ENCODE assay signal across 21 cellular contexts in the genomic region with DNA sequence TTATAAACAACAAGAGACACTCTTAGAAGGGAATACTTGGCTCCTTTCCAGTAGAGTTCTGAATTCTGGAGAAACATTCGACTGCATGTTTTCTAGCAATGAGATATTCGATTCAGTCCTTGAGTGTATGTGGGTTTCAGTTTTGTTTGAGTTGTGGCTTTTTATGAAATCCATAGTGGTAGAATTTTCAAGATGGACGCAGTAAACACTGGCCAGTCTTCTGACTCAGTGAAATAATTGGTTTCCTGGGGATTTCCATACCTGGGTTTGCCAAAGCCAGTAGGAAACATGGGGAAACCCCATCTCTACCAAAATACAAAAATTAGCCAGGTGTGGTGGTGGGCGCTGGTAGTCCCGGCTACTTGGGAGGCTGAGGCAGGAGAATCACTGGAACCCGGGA.
"Had no signal": no experiment of that assay in that cellular context is flagged by ENCODE, and none has a peak within 500 bp of the region (broad histone marks: within the 10 kb centered on the region; RNA-seq: fewer than 3 reads in every experiment).

No MANE protein-coding gene starts in this region.

- H3K9ac ChIP-seq: SK-N-SH had no signal

- H3K36me3 ChIP-seq: brain microvascular endothelial cell, cardiac muscle cell, SJCRH30, WERI-Rb-1 had no signal

- H3K4me3 ChIP-seq: cardiac muscle cell, SJCRH30 had no signal

- H3K4me1 Mint-ChIP-seq: activated CD4-positive, alpha-beta memory T cell treated with anti-CD3 and anti-CD28 coated beads, Interleukin-2, amount 10 ng/mL, durations not matched to agents 7 days and 5 days; activated CD4-positive, alpha-beta T cell treated with anti-CD3 and anti-CD28 coated beads for 36 hours; activated naive CD4-positive, alpha-beta T cell treated with anti-CD3 and anti-CD28 coated beads, Interleukin-2, amount 10 ng/mL, durations not matched to agents 7 days and 5 days had no signal

- H3K9me3 ChIP-seq: SJCRH30, SK-N-SH had no signal

- H3K27me3 Mint-ChIP-seq: activated CD4-positive, alpha-beta memory T cell treated with anti-CD3 and anti-CD28 coated beads, Interleukin-2, amount 10 ng/mL, durations not matched to agents 7 days and 5 days; activated CD4-positive, alpha-beta T cell treated with anti-CD3 and anti-CD28 coated beads for 36 hours; activated naive CD4-positive, alpha-beta T cell treated with anti-CD3 and anti-CD28 coated beads, Interleukin-2, amount 10 ng/mL, durations not matched to agents 7 days and 5 days; activated naive CD8-positive, alpha-beta T cell treated with anti-CD3 and anti-CD28 coated beads for 36 hours had no signal

- ATAC-seq: activated CD4-positive, alpha-beta T cell treated with anti-CD3 and anti-CD28 coated beads for 36 hours had no signal

- H3K4me1 ChIP-seq: SJCRH30 had no signal

- H3K4me2 ChIP-seq: SK-N-SH had no signal

- H3K27me3 ChIP-seq: brain microvascular endothelial cell, cardiac muscle cell, SJCRH30 had no signal

- H3K27ac Mint-ChIP-seq: activated CD4-positive, alpha-beta memory T cell treated with anti-CD3 and anti-CD28 coated beads, Interleukin-2, amount 10 ng/mL, durations not matched to agents 7 days and 5 days; activated CD4-positive, alpha-beta T cell treated with anti-CD3 and anti-CD28 coated beads for 36 hours; activated naive CD4-positive, alpha-beta T cell treated with anti-CD3 and anti-CD28 coated beads, Interleukin-2, amount 10 ng/mL, durations not matched to agents 7 days and 5 days; activated naive CD8-positive, alpha-beta T cell treated with anti-CD3 and anti-CD28 coated beads for 36 hours; activated T-helper 2 cell treated with anti-CD3 and anti-CD28 coated beads, Interferon-gamma antibody, Interleukin-2, Interleukin-4, amounts not matched to agents 10 μg/mL and 5 μg/mL and 100 μg/mL, durations not matched to agents 14 hours and 24 hours and 36 hours had no signal

- H3K36me3 Mint-ChIP-seq: activated naive CD4-positive, alpha-beta T cell treated with anti-CD3 and anti-CD28 coated beads, Interleukin-2, amount 10 ng/mL, durations not matched to agents 7 days and 5 days; activated naive CD8-positive, alpha-beta T cell treated with anti-CD3 and anti-CD28 coated beads for 36 hours had no signal

- H3K9me3 Mint-ChIP-seq: activated CD4-positive, alpha-beta memory T cell treated with anti-CD3 and anti-CD28 coated beads, Interleukin-2, amount 10 ng/mL, durations not matched to agents 7 days and 5 days; activated naive CD4-positive, alpha-beta T cell treated with anti-CD3 and anti-CD28 coated beads, Interleukin-2, amount 10 ng/mL, durations not matched to agents 7 days and 5 days; activated naive CD8-positive, alpha-beta T cell treated with anti-CD3 and anti-CD28 coated beads for 36 hours; activated T-helper 2 cell treated with anti-CD3 and anti-CD28 coated beads, Interferon-gamma antibody, Interleukin-2, Interleukin-4, amounts not matched to agents 10 μg/mL and 5 μg/mL and 100 μg/mL, durations not matched to agents 14 hours and 24 hours and 36 hours had no signal

- H3K27ac ChIP-seq: brain microvascular endothelial cell, cardiac muscle cell, SJCRH30, WERI-Rb-1 had no signal

- H3K4me3 Mint-ChIP-seq: activated CD4-positive, alpha-beta memory T cell treated with anti-CD3 and anti-CD28 coated beads, Interleukin-2, amount 10 ng/mL, durations not matched to agents 7 days and 5 days; activated CD4-positive, alpha-beta T cell treated with anti-CD3 and anti-CD28 coated beads for 36 hours; activated naive CD4-positive, alpha-beta T cell treated with anti-CD3 and anti-CD28 coated beads, Interleukin-2, amount 10 ng/mL, durations not matched to agents 7 days and 5 days; activated naive CD8-positive, alpha-beta T cell treated with anti-CD3 and anti-CD28 coated beads for 36 hours had no signal

- DNase-seq: activated CD4-positive, alpha-beta memory T cell treated with anti-CD3 and anti-CD28 coated beads, Interleukin-2, amount 10 ng/mL, durations not matched to agents 7 days and 5 days; activated CD4-positive, alpha-beta T cell treated with anti-CD3 and anti-CD28 coated beads for 36 hours; activated CD4-positive, alpha-beta T cell treated with anti-CD3 and anti-CD28 coated beads, Interleukin-2, amount 50 U/mL, for 1 hour; activated gamma-delta T cell treated with Interleukin-2 at 50 U/mL for 16 hours; activated naive CD4-positive, alpha-beta T cell treated with anti-CD3 and anti-CD28 coated beads, Interleukin-2, amount 10 ng/mL, durations not matched to agents 7 days and 5 days; activated naive CD8-positive, alpha-beta T cell treated with anti-CD3 and anti-CD28 coated beads for 36 hours; activated T-cell treated with anti-CD3 and anti-CD28 coated beads for 4 hours; activated T-cell treated with anti-CD3 and anti-CD28 coated beads, Interleukin-2, amount 50 U/mL, for 48 hours; brain microvascular endothelial cell; NCI-H1048; NCI-H1930; NCI-H2171; NCI-H526; NCI-H774; RPMI8226; SJCRH30; SK-N-SH; T-helper 1 cell; WERI-Rb-1 had no signal

- H3K9me2 ChIP-seq: SK-N-SH had no signal
